Comparison of ENCODE assay signal across 17 cellular contexts in the genomic region with DNA sequence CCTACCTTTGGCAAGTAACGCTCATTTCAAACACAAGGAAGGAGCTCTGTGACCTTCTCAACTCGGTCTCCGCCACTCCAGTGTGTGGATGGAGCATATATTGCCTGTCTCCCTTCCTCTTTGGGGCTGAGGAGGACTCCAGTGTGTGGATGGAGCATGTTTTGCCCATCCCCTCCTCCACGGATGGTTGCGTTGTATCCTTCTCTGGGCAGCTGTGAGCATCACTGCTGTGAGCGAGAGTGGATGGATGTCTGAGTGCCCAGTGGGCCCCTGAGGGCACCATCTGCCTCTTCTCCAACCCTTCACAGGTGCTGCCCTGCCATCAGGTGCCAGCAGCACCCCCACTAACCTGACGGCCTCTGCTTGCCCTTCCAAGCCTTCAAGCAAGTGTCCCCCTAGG.
DNase-seq lines count a peak whose midpoint lies in the region; ATAC-seq and TF ChIP-seq lines count a peak whose summit lies in the region.
"Had no signal": no experiment of that assay in that cellular context is flagged by ENCODE, and none has a peak within 500 bp of the region (broad histone marks: within the 10 kb centered on the region; RNA-seq: fewer than 3 reads in every experiment).

No MANE protein-coding gene starts in this region.

- no peak overlapping the region for H2BK120ac ChIP-seq in trophoblast cell (ENCODE audit: insufficient read depth, low read length, poor library complexity)

- peak overlapping the region; percentile 6 for H3K9ac ChIP-seq in trophoblast cell (ENCODE audit: low read length)
- H3K9ac ChIP-seq: BLaER1 treated with 17β-estradiol and CSF1 and Interleukin-3, amounts not matched to agents 10 nM and 100 nM had no signal

- no peak overlapping the region for H3K23ac ChIP-seq in trophoblast cell (ENCODE audit: low read length)

- no peak overlapping the region for H4K91ac ChIP-seq in trophoblast cell (ENCODE audit: low read depth, low read length)

- ATAC-seq in left lobe of liver, result no peak
- no peak for ATAC-seq in omental fat pad (ENCODE audit: low FRiP score)
- no peak for ATAC-seq in HG03457 (IDR thresholded peaks at IDR 0.05; ENCODE audit: unreplicated experiment)
- ATAC-seq: CD8-positive, alpha-beta T cell; HepG2 had no signal

- H3K18ac ChIP-seq in trophoblast cell (ENCODE audit: low read length), result no peak overlapping the region

- no peaks in the 10 kb centered on the region for H3K79me1 ChIP-seq in trophoblast cell (ENCODE audit: low read length)

- H3K36me3 ChIP-seq in trophoblast cell (ENCODE audit: control insufficient read depth in 1 of 2, insufficient read depth in 2 of 2, low read length in 2 of 2) (no peaks in the 10 kb centered on the region), SJCRH30 (no peaks in the 10 kb centered on the region)
- H3K36me3 ChIP-seq: BLaER1 treated with 17β-estradiol and CSF1 and Interleukin-3, amounts not matched to agents 10 nM and 100 nM had no signal

- H4K8ac ChIP-seq in trophoblast cell (ENCODE audit: low read depth, low read length), result no peak overlapping the region

- no peak overlapping the region for H2BK12ac ChIP-seq in trophoblast cell (ENCODE audit: low read length)

- H2BK5ac ChIP-seq in trophoblast cell (ENCODE audit: low read depth, low read length, poor library complexity), result no peak overlapping the region

- H3K4me3 ChIP-seq in trophoblast cell (ENCODE audit: low read depth, low read length) (no peak overlapping the region), SJCRH30 (no peak overlapping the region)
- H3K4me3 ChIP-seq: BLaER1 treated with 17β-estradiol and CSF1 and Interleukin-3, amounts not matched to agents 10 nM and 100 nM had no signal

- H2AFZ ChIP-seq in trophoblast cell (ENCODE audit: insufficient read depth, low read length, poor library complexity), result no peak overlapping the region

- H3K9me3 ChIP-seq in trophoblast cell (ENCODE audit: insufficient read depth, low read depth, low read length) (peaks cover 13% of the 10 kb centered on the region), SJCRH30 (replicated peaks) (no peaks in the 10 kb centered on the region)

- H3K4me2 ChIP-seq in trophoblast cell (ENCODE audit: low read length), result no peak overlapping the region
- H3K4me2 ChIP-seq: BLaER1 treated with 17β-estradiol and CSF1 and Interleukin-3, amounts not matched to agents 10 nM and 100 nM had no signal

- H3K79me2 ChIP-seq in trophoblast cell (ENCODE audit: control insufficient read depth, insufficient read depth, low read length, poor library complexity), result no peaks in the 10 kb centered on the region

- H4K12ac ChIP-seq in trophoblast cell (ENCODE audit: low read depth, low read length), result no peak overlapping the region

- no peaks in the 10 kb centered on the region for H3K27me3 ChIP-seq in trophoblast cell (ENCODE audit: insufficient read depth, low read length)
- no peaks in the 10 kb centered on the region for H3K27me3 ChIP-seq in SJCRH30
- H3K27me3 ChIP-seq: BLaER1 treated with 17β-estradiol and CSF1 and Interleukin-3, amounts not matched to agents 10 nM and 100 nM had no signal

- H2AK5ac ChIP-seq in trophoblast cell (ENCODE audit: low read length), result no peak overlapping the region

- peak; percentile 22 for DNase-seq in activated effector memory CD4-positive, alpha-beta T cell treated with anti-CD3 and anti-CD28 coated beads, Interleukin-2, amount 50 U/mL, for 16 hours
- DNase-seq in activated effector memory CD4-positive, alpha-beta T cell treated with Interleukin-2 at 50 U/mL for 16 hours, result no peak
- DNase-seq in left lobe of liver (ENCODE audit: low spot score) (peak; percentile 14), trophoblast cell (no peak), activated T-cell treated with anti-CD3 and anti-CD28 coated beads for 4 hours (no peak), omental fat pad (ENCODE audit: low spot score) (no peak), SJCRH30 (no peak)
- DNase-seq: 8988T; Calu3; CD8-positive, alpha-beta T cell; DMS79 treated with DMSO at 0.1 percent for 48 hours; GF-D8; GOT3; H7 had no signal

- TF ChIP-seq CTCF in omental fat pad (IDR thresholded peaks at IDR 0.05), result no peak

- H3K4me1 ChIP-seq in trophoblast cell (ENCODE audit: control insufficient read depth in 1 of 2, insufficient read depth in 2 of 2, low read length in 2 of 2) (no peaks in the 10 kb centered on the region), SJCRH30 (no peaks in the 10 kb centered on the region)

- H3K14ac ChIP-seq in trophoblast cell (ENCODE audit: low read length), result no peak overlapping the region

- no peak overlapping the region for H3K4ac ChIP-seq in trophoblast cell (ENCODE audit: low read depth, low read length)

- no CpG with 5 or more reads among the region's 7 CpGs for WGBS in trophoblast cell (ENCODE audit: extremely low coverage, insufficient coverage, insufficient read length)

- H3K27ac ChIP-seq in trophoblast cell (ENCODE audit: low read depth, low read length) (no peak overlapping the region), SJCRH30 (no peak overlapping the region)
- H3K27ac ChIP-seq: BLaER1 treated with 17β-estradiol and CSF1 and Interleukin-3, amounts not matched to agents 10 nM and 100 nM had no signal

Comparison
In these comparisons a context has a peak if more than half of its experiments do, and no peak if none do; other contexts are left out.
1. DNase-seq: peak in activated effector memory CD4-positive, alpha-beta T cell treated with anti-CD3 and anti-CD28 coated beads, Interleukin-2, amount 50 U/mL, for 16 hours (single experiment) and left lobe of liver (single experiment); none in activated effector memory CD4-positive, alpha-beta T cell treated with Interleukin-2 at 50 U/mL for 16 hours (single experiment), trophoblast cell (0 of 2), activated T-cell treated with anti-CD3 and anti-CD28 coated beads for 4 hours (single experiment), omental fat pad (single experiment) and SJCRH30 (0 of 2).